Comparison of ENCODE assay signal across 12 cellular contexts in genomic region chr4:185508162-185508561, GRCh38. TPM values are rescaled to one million over a fixed set of nuclear protein-coding genes. Genes with fewer than 3 reads are reported as not detected.
DNase-seq lines count a peak whose midpoint lies in the region; ATAC-seq and TF ChIP-seq lines count a peak whose summit lies in the region.
"Had no signal": no experiment of that assay in that cellular context is flagged by ENCODE, and none has a peak within 500 bp of the region (broad histone marks: within the 10 kb centered on the region; RNA-seq: fewer than 3 reads in every experiment).

No MANE protein-coding gene starts in this region.

- peak overlapping the region; percentile 43 to 76 (median 60) for H3K27ac ChIP-seq in gastroesophageal sphincter
- H3K27ac ChIP-seq in gastrocnemius medialis: peak overlapping the region; percentile 83 to 96 (median 92)
- H3K27ac ChIP-seq: skin epidermis had no signal

- peaks cover 5 to 71% (median 11%) of the 10 kb centered on the region in 3 donors for H3K4me1 ChIP-seq in gastroesophageal sphincter
- H3K4me1 ChIP-seq in gastrocnemius medialis: peaks cover 75 to 84% of the 10 kb centered on the region in 2 donors

- 33 to 64% methylated on average over 1 to 3 of the region's 4 CpGs for WGBS in gastroesophageal sphincter (ENCODE audit: low coverage in 1 of 2), 2 donors

- H3K9me3 ChIP-seq in gastroesophageal sphincter: no peaks in the 10 kb centered on the region
- no peaks in the 10 kb centered on the region for H3K9me3 ChIP-seq in gastrocnemius medialis

- DNase-seq in NCI-H345 (lab: John Stamatoyannopoulos, UW) (peak; percentile 55), gastrocnemius medialis (no peak), SK-N-DZ (ENCODE audit: low spot score) (no peak), NCI-H2227 treated with DMSO at 0.1 percent for 48 hours (lab: John Stamatoyannopoulos, UW) (no peak)
- DNase-seq: activated T-cell treated with anti-CD3 and anti-CD28 coated beads, Interleukin-2, amount 50 U/mL, for 48 hours; amygdala; HCEC 1CT; naive thymus-derived CD8-positive, alpha-beta T cell had no signal

- H3K27me3 ChIP-seq in gastroesophageal sphincter: no peaks in the 10 kb centered on the region
- H3K27me3 ChIP-seq in gastrocnemius medialis: no peaks in the 10 kb centered on the region

- no peak overlapping the region for H3K4me3 ChIP-seq in gastroesophageal sphincter
- H3K4me3 ChIP-seq in gastrocnemius medialis: no peak overlapping the region
- H3K4me3 ChIP-seq: skin epidermis had no signal

- intact Hi-C loops in gastrocnemius medialis (cut with DNase I; ENCODE audit: low total_unique reads): loop anchor here (10.0 kb wide), 1 partner anchor 693 kb away; no protein-coding TSS in a partner anchor

- no peak for TF ChIP-seq POLR2A in gastroesophageal sphincter (IDR thresholded peaks at IDR 0.05)
- TF ChIP-seq POLR2A in gastrocnemius medialis (IDR thresholded peaks at IDR 0.05): no peak

- no peak for ATAC-seq in gastroesophageal sphincter
- no peak for ATAC-seq in gastrocnemius medialis
- ATAC-seq in GM19467 (IDR thresholded peaks at IDR 0.05; ENCODE audit: unreplicated experiment): no peak
- ATAC-seq: naive thymus-derived CD8-positive, alpha-beta T cell had no signal

- H3K36me3 ChIP-seq in gastroesophageal sphincter (peaks cover 0 to 36% of the 10 kb centered on the region in 2 donors), gastrocnemius medialis (peaks cover 0 to 24% of the 10 kb centered on the region in 2 donors)

- in situ Hi-C loops in gastrocnemius medialis (cut with MboI; ENCODE audit: low sequenced_read_pairs in 4 of 4): no loop called here

- TF ChIP-seq EP300 in Ishikawa (IDR thresholded peaks at IDR 0.05; ENCODE audit: borderline replicate concordance): peak; percentile 40; the same call in 1 of the 2 replicates
- TF ChIP-seq EP300 in gastroesophageal sphincter (IDR thresholded peaks at IDR 0.05): no peak

- TF ChIP-seq CTCF in gastroesophageal sphincter (IDR thresholded peaks at IDR 0.05): no peak
- no peak for TF ChIP-seq CTCF in gastrocnemius medialis (IDR thresholded peaks at IDR 0.05 in 4 of 5, conservative IDR thresholded peaks at IDR 0.05 in 1 of 5)

- TF ChIP-seq RAD21 in Ishikawa (IDR thresholded peaks at IDR 0.05; ENCODE audit: low read depth): no peak

TF ChIP-seq in Ishikawa, 13 proteins besides CTCF, POLR2A, EP300 and RAD21:
- no peak for TF ChIP-seq EGR1 (IDR thresholded peaks at IDR 0.05)
- TF ChIP-seq TEAD4 (IDR thresholded peaks at IDR 0.05): no peak
- TF ChIP-seq TCF12 (IDR thresholded peaks at IDR 0.05; ENCODE audit: low read depth): peak; percentile 52; the same call in 1 of the 2 replicates
- TF ChIP-seq ZBTB7A (IDR thresholded peaks at IDR 0.05; ENCODE audit: low read depth): no peak
- no peak for TF ChIP-seq TAF1 (IDR thresholded peaks at IDR 0.05; ENCODE audit: low read depth)
- TF ChIP-seq NFIC (IDR thresholded peaks at IDR 0.05): 0 out of 2 replicates have a peak, but pooled peaks have one; percentile 27
- TF ChIP-seq CREB1 (IDR thresholded peaks at IDR 0.05; ENCODE audit: low read depth): no peak
- TF ChIP-seq YY1 (IDR thresholded peaks at IDR 0.05; ENCODE audit: low read depth): no peak
- peak; percentile 69 for TF ChIP-seq USF1 (IDR thresholded peaks at IDR 0.05)
- no peak for TF ChIP-seq FOXM1 (IDR thresholded peaks at IDR 0.05; ENCODE audit: borderline replicate concordance, low read depth)
- TF ChIP-seq CEBPB (IDR thresholded peaks at IDR 0.05): peak; percentile 55; the same call in 1 of the 2 replicates
- peak; percentile 73 for TF ChIP-seq MAX (IDR thresholded peaks at IDR 0.05)
- TF ChIP-seq REST (IDR thresholded peaks at IDR 0.05; ENCODE audit: low read depth): no peak

RNA-seq across cellular contexts. Expression of gene PDLIM3, which starts 27.1 kb away (rescaled TPM):
- total RNA-seq in gastroesophageal sphincter: 1,000 to 10,000 TPM; 1,505 to 2,123 (median 1,752) TPM
- total RNA-seq in gastrocnemius medialis: 1,000 to 10,000 TPM; 1,062 to 7,224 (median 2,598) TPM
- 92.0 and 95.3 TPM in 2 replicates for polyA plus RNA-seq in SK-N-DZ (2014; cell fraction: cytosol; rRNA removed)
- 108 and 110 TPM in 2 replicates for polyA plus RNA-seq in SK-N-DZ (2014; cell fraction: nucleus; rRNA removed)
- total RNA-seq: naive thymus-derived CD8-positive, alpha-beta T cell had no signal
- polyA plus RNA-seq: naive thymus-derived CD8-positive, alpha-beta T cell had no signal

RNA-seq across cellular contexts. Expression of gene CCDC110, which starts 36.6 kb away (rescaled TPM):
- 1 to 10 TPM in 3 of 4 donors, under 1 TPM in 1; 0.67 to 7.5 (median 2.4) TPM for total RNA-seq in gastroesophageal sphincter
- 1 to 10 TPM in 2 of 4 donors, under 1 TPM in 2; 0.97 to 4.1 (median 1.8) TPM for total RNA-seq in gastrocnemius medialis
- 0.19 and 0.22 TPM in 2 replicates for polyA plus RNA-seq in SK-N-DZ (2014; cell fraction: cytosol; rRNA removed)
- 0.40 and 0.93 TPM in 2 replicates for polyA plus RNA-seq in SK-N-DZ (2014; cell fraction: nucleus; rRNA removed)
